ENCODE assay signal across 9 cellular contexts in the genomic region with DNA sequence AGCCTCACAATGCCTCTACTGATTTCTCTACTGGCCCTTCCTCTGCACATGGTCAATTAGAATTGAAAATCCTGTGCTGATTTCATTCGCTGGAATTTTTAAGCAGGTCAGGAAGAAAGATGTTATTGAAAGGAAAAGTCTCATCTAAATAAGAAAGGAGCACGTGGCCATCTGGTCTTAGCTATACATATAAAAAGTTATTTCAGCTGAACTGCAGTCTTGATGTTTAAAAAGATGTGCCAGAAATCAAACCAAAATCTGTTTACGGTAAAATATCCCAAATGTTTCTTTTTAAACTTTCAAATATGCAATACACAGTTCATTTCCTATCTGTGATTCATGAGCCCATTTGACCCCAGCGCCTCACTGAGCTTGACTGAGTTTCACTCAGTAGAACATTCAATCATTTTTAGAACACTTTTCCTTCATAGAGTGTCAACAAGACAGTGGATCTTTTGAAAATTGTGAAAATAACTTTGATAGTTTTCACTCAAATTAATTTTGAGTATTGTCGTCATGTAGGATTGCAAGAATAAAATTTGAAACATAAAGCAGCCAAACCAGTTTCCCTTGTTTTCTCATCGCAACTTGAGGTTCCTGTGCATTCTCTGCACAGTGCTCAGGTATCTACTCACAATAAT.
A peak's percentile ranks its signal among the peaks of the same experiment; 100 is the strongest.
DNase-seq lines count a peak whose midpoint lies in the region; ATAC-seq and TF ChIP-seq lines count a peak whose summit lies in the region.
"Had no signal": no experiment of that assay in that cellular context is flagged by ENCODE, and none has a peak within 500 bp of the region (broad histone marks: within the 10 kb centered on the region; RNA-seq: fewer than 3 reads in every experiment).

No MANE protein-coding gene starts in this region.

- intact Hi-C loops in left ventricle myocardium inferior (cut with micrococcal nuclease) (no loop called here), left cardiac atrium (cut with DNase I) (no loop called here), upper lobe of right lung (cut with DNase I) (no loop called here)

- no peaks in the 10 kb centered on the region for H3K36me3 ChIP-seq in left ventricle myocardium inferior
- no peaks in the 10 kb centered on the region for H3K36me3 ChIP-seq in upper lobe of right lung

- H3K4me3 ChIP-seq in left ventricle myocardium inferior: peak overlapping the region; percentile 75
- H3K4me3 ChIP-seq in upper lobe of right lung: peak overlapping the region; percentile 66
- H3K4me3 ChIP-seq: lung had no signal

- H3K27ac ChIP-seq in left ventricle myocardium inferior (replicated peaks): peak overlapping the region; percentile 86
- H3K27ac ChIP-seq in upper lobe of right lung: peak overlapping the region; percentile 85

- H3K9me3 Mint-ChIP-seq in T-helper 1 cell treated with Interleukin-12 subunit alpha and Interleukin-12 subunit beta and Interleukin-4 antibody, amounts not matched to agents 30 μg/mL and 1 μg/mL, for 36 hours: no peaks in the 10 kb centered on the region

- DNase-seq in left ventricle myocardium inferior (no peak), left cardiac atrium (no peak), globus pallidus (ENCODE audit: low spot score) (peak; percentile 88), upper lobe of right lung (no peak)

- peak overlapping the region; percentile 85 for H3K27ac Mint-ChIP-seq in T-helper 1 cell treated with Interleukin-12 subunit alpha and Interleukin-12 subunit beta and Interleukin-4 antibody, amounts not matched to agents 30 μg/mL and 1 μg/mL, for 36 hours

- no peaks in the 10 kb centered on the region for H3K9me3 ChIP-seq in left ventricle myocardium inferior (replicated peaks)
- H3K9me3 ChIP-seq in upper lobe of right lung: no peaks in the 10 kb centered on the region

- H3K4me1 Mint-ChIP-seq in T-helper 1 cell treated with Interleukin-12 subunit alpha and Interleukin-12 subunit beta and Interleukin-4 antibody, amounts not matched to agents 30 μg/mL and 1 μg/mL, for 36 hours (ENCODE audit: low read depth): peaks cover 32% of the 10 kb centered on the region

- H3K27me3 ChIP-seq in left ventricle myocardium inferior (ENCODE audit: low read depth) (no peaks in the 10 kb centered on the region), upper lobe of right lung (no peaks in the 10 kb centered on the region)

- H3K27me3 Mint-ChIP-seq in T-helper 1 cell treated with Interleukin-12 subunit alpha and Interleukin-12 subunit beta and Interleukin-4 antibody, amounts not matched to agents 30 μg/mL and 1 μg/mL, for 36 hours (ENCODE audit: low read depth): no peaks in the 10 kb centered on the region

- peak overlapping the region; percentile 86 for H3K4me3 Mint-ChIP-seq in T-helper 1 cell treated with Interleukin-12 subunit alpha and Interleukin-12 subunit beta and Interleukin-4 antibody, amounts not matched to agents 30 μg/mL and 1 μg/mL, for 36 hours

- TF ChIP-seq CTCF in left ventricle myocardium inferior (IDR thresholded peaks at IDR 0.05; ENCODE audit: borderline replicate concordance): no peak
- TF ChIP-seq CTCF in upper lobe of right lung (IDR thresholded peaks at IDR 0.05): no peak

- ATAC-seq in left cardiac atrium (no peak), upper lobe of right lung (no peak), HG03432 (IDR thresholded peaks at IDR 0.05; ENCODE audit: unreplicated experiment) (no peak), HG03565 (IDR thresholded peaks at IDR 0.05; ENCODE audit: unreplicated experiment) (no peak), HG02571 (IDR thresholded peaks at IDR 0.05; ENCODE audit: unreplicated experiment) (no peak)

- H3K4me1 ChIP-seq in left ventricle myocardium inferior: peaks cover 81% of the 10 kb centered on the region
- peaks cover 36% of the 10 kb centered on the region for H3K4me1 ChIP-seq in upper lobe of right lung

- H3K36me3 Mint-ChIP-seq in T-helper 1 cell treated with Interleukin-12 subunit alpha and Interleukin-12 subunit beta and Interleukin-4 antibody, amounts not matched to agents 30 μg/mL and 1 μg/mL, for 36 hours (ENCODE audit: low read depth): peaks cover 17% of the 10 kb centered on the region
